ENCODE assay signal across 8 cellular contexts in the genomic region with DNA sequence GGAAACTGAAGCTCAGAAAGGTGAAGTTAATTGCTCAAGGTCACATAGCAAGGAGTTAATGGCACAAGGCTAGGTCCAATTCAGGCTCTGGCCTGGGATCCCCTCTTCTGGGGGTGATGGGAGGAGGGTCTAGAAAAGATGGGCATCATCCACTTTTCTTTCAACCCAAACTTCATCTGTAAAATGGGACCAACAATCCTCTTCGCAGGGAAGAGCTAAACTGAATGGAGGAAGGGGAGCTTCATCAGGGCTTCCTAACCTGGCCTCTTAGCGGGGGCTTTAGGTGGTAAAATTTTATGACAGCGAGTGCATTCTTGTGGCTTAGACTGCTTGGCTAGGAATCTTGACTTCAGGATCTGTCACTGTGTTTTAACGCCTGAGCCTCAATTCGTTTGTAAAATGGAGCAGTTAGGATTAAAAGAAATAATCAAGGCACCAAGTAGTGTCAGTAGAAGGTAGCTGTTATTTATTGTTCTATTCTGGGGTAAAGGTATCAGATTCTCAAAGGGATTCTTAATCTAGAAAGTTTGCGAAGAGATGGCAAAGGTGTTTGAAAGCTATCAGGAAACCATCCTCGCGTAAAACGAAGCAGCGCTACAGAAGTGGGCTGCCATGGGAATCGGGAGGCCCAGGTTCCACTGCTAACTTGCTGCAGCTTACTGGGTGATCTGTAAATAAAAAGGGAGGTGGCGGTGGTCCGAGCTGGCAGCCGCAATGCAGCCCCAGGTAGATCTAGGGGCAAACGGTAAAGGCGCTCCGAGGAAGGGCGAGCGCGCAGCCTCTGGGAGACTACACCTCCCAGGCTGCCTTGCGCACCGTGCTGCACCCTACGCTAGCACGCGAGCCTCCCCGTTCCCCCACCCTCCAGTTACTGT. TPM values are rescaled to one million over a fixed set of nuclear protein-coding genes. Genes with fewer than 3 reads are reported as not detected.
DNase-seq lines count a peak whose midpoint lies in the region; ATAC-seq and TF ChIP-seq lines count a peak whose summit lies in the region.

No MANE protein-coding gene starts in this region.

- H3K27me3 ChIP-seq in Karpas-422 (ENCODE audit: low read length) (no peaks in the 10 kb centered on the region), psoas muscle (ENCODE audit: insufficient read depth in 3 of 3, low read length in 2 of 3) (no peaks in the 10 kb centered on the region)

- intact Hi-C loops in activated T-helper 1 cell treated with anti-CD3 and anti-CD28 coated beads, Interleukin-12 subunit alpha, Interleukin-12 subunit beta, Interleukin-2, Interleukin-4 antibody, amounts not matched to agents 30 ng/mL and 10 ng/mL and 1 ng/mL, durations not matched to agents 14 hours and 24 hours and 36 hours (cut with micrococcal nuclease): loop anchor here (1.0 to 2.0 kb wide), 13 partner anchors 39 to 336 kb away; a partner anchor contains a TSS
- intact Hi-C loops in left cardiac atrium (cut with DNase I) (no loop called here), psoas muscle (cut with DNase I) (loop anchor here (2.0 to 5.0 kb wide), 2 partner anchors 35 to 37 kb away; no protein-coding TSS in a partner anchor)

- no peaks in the 10 kb centered on the region for H3K9me3 Mint-ChIP-seq in activated T-helper 1 cell treated with anti-CD3 and anti-CD28 coated beads, Interleukin-12 subunit alpha, Interleukin-12 subunit beta, Interleukin-2, Interleukin-4 antibody, amounts not matched to agents 30 ng/mL and 10 ng/mL and 1 ng/mL, durations not matched to agents 14 hours and 24 hours and 36 hours

- WGBS in psoas muscle, 3 donors: 10 to 12% (median 12%) methylated on average over 26 of the region's 26 CpGs

- H3K4me3 Mint-ChIP-seq in activated T-helper 1 cell treated with anti-CD3 and anti-CD28 coated beads, Interleukin-12 subunit alpha, Interleukin-12 subunit beta, Interleukin-2, Interleukin-4 antibody, amounts not matched to agents 30 ng/mL and 10 ng/mL and 1 ng/mL, durations not matched to agents 14 hours and 24 hours and 36 hours: peak overlapping the region; percentile 99

- no peak for TF ChIP-seq CTCF in psoas muscle (IDR thresholded peaks at IDR 0.05)

- H3K4me1 Mint-ChIP-seq in activated T-helper 1 cell treated with anti-CD3 and anti-CD28 coated beads, Interleukin-12 subunit alpha, Interleukin-12 subunit beta, Interleukin-2, Interleukin-4 antibody, amounts not matched to agents 30 ng/mL and 10 ng/mL and 1 ng/mL, durations not matched to agents 14 hours and 24 hours and 36 hours (ENCODE audit: low read depth): peaks cover 40% of the 10 kb centered on the region

- H4K20me1 ChIP-seq in Karpas-422 (ENCODE audit: insufficient read depth, low read depth, low read length): peaks cover 8% of the 10 kb centered on the region; the same call in 1 of the 2 replicates

- H3K9me3 ChIP-seq in Karpas-422 (ENCODE audit: low read length) (no peaks in the 10 kb centered on the region), psoas muscle (no peaks in the 10 kb centered on the region)

- peaks cover 36% of the 10 kb centered on the region for H3K79me2 ChIP-seq in Karpas-422 (ENCODE audit: low read length)

- DNase-seq in NCI-H1694 treated with DMSO at 0.1 percent for 48 hours (lab: John Stamatoyannopoulos, UW) (peak; percentile 89), NCI-H1694 (lab: John Stamatoyannopoulos, UW) (no peak), Karpas-422 (no peak), left cardiac atrium (no peak), psoas muscle (no peak)
- DNase-seq in activated T-helper 1 cell treated with anti-CD3 and anti-CD28 coated beads, Interleukin-12 subunit alpha, Interleukin-12 subunit beta, Interleukin-2, Interleukin-4 antibody, amounts not matched to agents 30 ng/mL and 10 ng/mL and 1 ng/mL, durations not matched to agents 14 hours and 24 hours and 36 hours (ENCODE audit: low spot score): no peak

- peaks cover 2% of the 10 kb centered on the region for H3K27me3 Mint-ChIP-seq in activated T-helper 1 cell treated with anti-CD3 and anti-CD28 coated beads, Interleukin-12 subunit alpha, Interleukin-12 subunit beta, Interleukin-2, Interleukin-4 antibody, amounts not matched to agents 30 ng/mL and 10 ng/mL and 1 ng/mL, durations not matched to agents 14 hours and 24 hours and 36 hours (ENCODE audit: insufficient read depth)

- H3K4me2 ChIP-seq in Karpas-422 (ENCODE audit: low read depth, low read length, poor library complexity, severe bottlenecking): peak overlapping the region; percentile 99

- peaks cover 16% of the 10 kb centered on the region for H3K36me3 Mint-ChIP-seq in activated T-helper 1 cell treated with anti-CD3 and anti-CD28 coated beads, Interleukin-12 subunit alpha, Interleukin-12 subunit beta, Interleukin-2, Interleukin-4 antibody, amounts not matched to agents 30 ng/mL and 10 ng/mL and 1 ng/mL, durations not matched to agents 14 hours and 24 hours and 36 hours (ENCODE audit: low read depth)

- H2AFZ ChIP-seq in Karpas-422 (ENCODE audit: low read length): peak overlapping the region; percentile 99

- peak overlapping the region; percentile 100 for H3K9ac ChIP-seq in Karpas-422 (ENCODE audit: low read length)

- no peaks in the 10 kb centered on the region for H3K9me2 ChIP-seq in Karpas-422 (replicated peaks; ENCODE audit: insufficient read depth, low read length)

- H3K4me3 ChIP-seq in Karpas-422 (ENCODE audit: low read length): peak overlapping the region; percentile 77
- peak overlapping the region; percentile 98 for H3K4me3 ChIP-seq in psoas muscle

- ATAC-seq in GM21515 (IDR thresholded peaks at IDR 0.05; ENCODE audit: unreplicated experiment) (peak; percentile 85), left cardiac atrium (peak; percentile 93 to 95), psoas muscle (peak in 2 of 4 donors; percentile 93 to 95), HG02798 (IDR thresholded peaks at IDR 0.05; ENCODE audit: poor library complexity, unreplicated experiment) (no peak)

- peak overlapping the region; percentile 99 for H3K27ac Mint-ChIP-seq in activated T-helper 1 cell treated with anti-CD3 and anti-CD28 coated beads, Interleukin-12 subunit alpha, Interleukin-12 subunit beta, Interleukin-2, Interleukin-4 antibody, amounts not matched to agents 30 ng/mL and 10 ng/mL and 1 ng/mL, durations not matched to agents 14 hours and 24 hours and 36 hours

- H3K4me1 ChIP-seq in Karpas-422 (ENCODE audit: low read length): peaks cover 31% of the 10 kb centered on the region
- peaks cover 17% of the 10 kb centered on the region for H3K4me1 ChIP-seq in psoas muscle

- H3K36me3 ChIP-seq in Karpas-422 (ENCODE audit: insufficient read depth, low read length): peaks cover 20% of the 10 kb centered on the region
- peaks cover 0 to 27% of the 10 kb centered on the region in 2 donors for H3K36me3 ChIP-seq in psoas muscle (ENCODE audit: insufficient read depth in 1 of 2, low read depth in 1 of 2)

- H3K27ac ChIP-seq in Karpas-422 (ENCODE audit: low read length) (peak overlapping the region; percentile 96), psoas muscle (peak overlapping the region; percentile 95)

RNA-seq across cellular contexts. Expression of a gene that starts 1.5 kb away (rescaled TPM):
- total RNA-seq in Karpas-422 (2014; rRNA removed; shearing (Covaris generic); ENCODE audit: low replicate concordance): 13.2 and 21.2 TPM in 2 replicates
- total RNA-seq in activated T-helper 1 cell treated with anti-CD3 and anti-CD28 coated beads, Interleukin-12 subunit alpha, Interleukin-12 subunit beta, Interleukin-2, Interleukin-4 antibody, amounts not matched to agents 30 ng/mL and 10 ng/mL and 1 ng/mL, durations not matched to agents 14 hours and 24 hours and 36 hours: 91.1 and 93.4 TPM in 2 replicates
- total RNA-seq in left cardiac atrium (10 to 100 TPM; 42.3 to 45.9 TPM), psoas muscle (10 to 100 TPM; 37.8 to 50.1 (median 45.2) TPM)
- polyA plus RNA-seq in psoas muscle: 10 to 100 TPM in 1 of 3 donors, 1 to 10 TPM in 2; 4.4 to 32.7 (median 4.5) TPM

RNA-seq across cellular contexts. Expression of a gene that starts 39.3 kb away (rescaled TPM):
- total RNA-seq in Karpas-422 (2014; rRNA removed; shearing (Covaris generic); ENCODE audit: low replicate concordance): 32.9 and 36.1 TPM in 2 replicates
- 116 and 125 TPM in 2 replicates for total RNA-seq in activated T-helper 1 cell treated with anti-CD3 and anti-CD28 coated beads, Interleukin-12 subunit alpha, Interleukin-12 subunit beta, Interleukin-2, Interleukin-4 antibody, amounts not matched to agents 30 ng/mL and 10 ng/mL and 1 ng/mL, durations not matched to agents 14 hours and 24 hours and 36 hours
- total RNA-seq in left cardiac atrium: 10 to 100 TPM; 29.5 to 37.2 TPM
- total RNA-seq in psoas muscle: 10 to 100 TPM; 31.2 to 58.5 (median 38.6) TPM
- 10 to 100 TPM; 24.8 to 35.5 (median 29.3) TPM for polyA plus RNA-seq in psoas muscle

RNA-seq across cellular contexts. Expression of a gene that starts 46.7 kb away (rescaled TPM):
- 17.4 and 42.0 TPM in 2 replicates for total RNA-seq in Karpas-422 (2014; rRNA removed; shearing (Covaris generic); ENCODE audit: low replicate concordance)
- total RNA-seq in activated T-helper 1 cell treated with anti-CD3 and anti-CD28 coated beads, Interleukin-12 subunit alpha, Interleukin-12 subunit beta, Interleukin-2, Interleukin-4 antibody, amounts not matched to agents 30 ng/mL and 10 ng/mL and 1 ng/mL, durations not matched to agents 14 hours and 24 hours and 36 hours: 91.9 and 97.4 TPM in 2 replicates
- 10 to 100 TPM; 23.7 to 24.0 TPM for total RNA-seq in left cardiac atrium
- 10 to 100 TPM; 13.4 to 26.4 (median 15.9) TPM for total RNA-seq in psoas muscle
- polyA plus RNA-seq in psoas muscle: 10 to 100 TPM; 23.8 to 26.8 (median 25.5) TPM

RNA-seq across cellular contexts. Expression of a gene that starts 50.7 kb away (rescaled TPM):
- 32.3 and 35.5 TPM in 2 replicates for total RNA-seq in Karpas-422 (2014; rRNA removed; shearing (Covaris generic); ENCODE audit: low replicate concordance)
- 42.4 and 43.6 TPM in 2 replicates for total RNA-seq in activated T-helper 1 cell treated with anti-CD3 and anti-CD28 coated beads, Interleukin-12 subunit alpha, Interleukin-12 subunit beta, Interleukin-2, Interleukin-4 antibody, amounts not matched to agents 30 ng/mL and 10 ng/mL and 1 ng/mL, durations not matched to agents 14 hours and 24 hours and 36 hours
- 10 to 100 TPM; 17.8 to 18.6 TPM for total RNA-seq in left cardiac atrium
- 10 to 100 TPM; 10.1 to 13.5 (median 12.9) TPM for total RNA-seq in psoas muscle
- 10 to 100 TPM; 13.2 to 21.3 (median 13.8) TPM for polyA plus RNA-seq in psoas muscle

Comparison
In these comparisons a context has a peak if more than half of its experiments do, and no peak if none do; other contexts are left out.
1. intact Hi-C loops: an anchor here in activated T-helper 1 cell treated with anti-CD3 and anti-CD28 coated beads, Interleukin-12 subunit alpha, Interleukin-12 subunit beta, Interleukin-2, Interleukin-4 antibody, amounts not matched to agents 30 ng/mL and 10 ng/mL and 1 ng/mL, durations not matched to agents 14 hours and 24 hours and 36 hours (1.0 to 2.0 kb wide) and psoas muscle (2.0 to 5.0 kb wide); none called in left cardiac atrium.